In the genomic region with DNA sequence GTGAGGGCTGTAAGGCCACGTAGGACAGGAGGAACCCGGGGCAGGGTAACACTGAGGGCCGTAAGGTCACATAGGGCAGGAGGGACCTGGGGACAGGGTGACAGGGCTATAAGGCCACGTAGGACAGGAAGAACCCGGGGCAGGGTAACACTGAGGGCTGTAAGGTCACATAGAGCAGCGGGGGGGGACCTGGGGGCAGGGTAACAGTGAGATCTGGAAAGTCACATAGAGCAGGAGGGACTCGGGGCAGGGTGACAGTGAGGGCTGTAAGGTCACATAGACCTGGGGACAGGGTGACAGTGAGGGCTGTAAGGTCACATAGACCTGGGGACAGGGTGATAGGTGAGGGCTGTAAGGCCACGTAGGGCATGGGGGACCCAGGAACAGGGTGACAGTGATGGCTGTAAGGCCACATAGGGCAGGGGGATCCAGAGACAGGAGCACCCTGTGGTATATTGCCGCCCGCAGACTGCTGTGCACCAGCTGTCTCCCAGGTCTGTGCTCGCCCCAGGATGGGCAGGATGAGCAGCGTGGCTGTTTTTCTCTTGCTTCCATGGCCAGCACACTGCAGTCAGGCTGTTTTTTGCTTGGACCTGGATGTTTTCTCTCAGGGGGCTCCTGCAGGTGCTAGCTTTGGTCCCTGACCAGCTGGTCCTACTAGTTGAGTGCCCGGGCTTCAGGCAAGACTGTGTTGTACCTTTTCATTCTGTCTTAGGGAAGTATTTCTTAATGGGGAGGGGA, we compare ENCODE assay signal across 15 cellular contexts. TPM values are rescaled to one million over a fixed set of nuclear protein-coding genes. Genes with fewer than 3 reads are reported as not detected.
DNase-seq lines count a peak whose midpoint lies in the region; ATAC-seq and TF ChIP-seq lines count a peak whose summit lies in the region.
"Had no signal": no experiment of that assay in that cellular context is flagged by ENCODE, and none has a peak within 500 bp of the region (broad histone marks: within the 10 kb centered on the region; RNA-seq: fewer than 3 reads in every experiment).

No MANE protein-coding gene starts in this region.

- no peaks in the 10 kb centered on the region for H3K79me2 ChIP-seq in osteoblast (ENCODE audit: insufficient read depth, low read length)

- ATAC-seq in left ventricle myocardium superior, result no peak
- no peak for ATAC-seq in effector memory CD8-positive, alpha-beta T cell (replicated peaks)

- H3K27ac Mint-ChIP-seq in effector memory CD8-positive, alpha-beta T cell, result peak overlapping the region; percentile 80 to 84
- H3K27ac Mint-ChIP-seq: B cell, WTC11 had no signal

- H3K4me1 Mint-ChIP-seq in effector memory CD8-positive, alpha-beta T cell (ENCODE audit: low read depth in 2 of 2), result peaks cover 16 to 28% of the 10 kb centered on the region in 2 donors

- H3K36me3 Mint-ChIP-seq in effector memory CD8-positive, alpha-beta T cell (ENCODE audit: insufficient read depth), result peaks cover 57% of the 10 kb centered on the region
- H3K36me3 Mint-ChIP-seq: WTC11 had no signal

- CTCF ChIA-PET in A673 (lab: Charles Lee), result no interaction called here

- POLR2A ChIA-PET in A673 (lab: Charles Lee; ENCODE audit: low non-redundant PET), result no interaction called here

- H3K27ac ChIP-seq in left ventricle myocardium inferior (replicated peaks) (peak overlapping the region; percentile 87), osteoblast (ENCODE audit: low read depth, low read length) (no peak overlapping the region), vagina (peak overlapping the region; percentile 37), A673 (ENCODE audit: low read depth, low read length, poor library complexity, severe bottlenecking) (no peak overlapping the region)

- no peaks in the 10 kb centered on the region for H3K9me3 ChIP-seq in left ventricle myocardium inferior (replicated peaks)
- H3K9me3 ChIP-seq in osteoblast (ENCODE audit: low read depth, low read length), result no peaks in the 10 kb centered on the region
- no peaks in the 10 kb centered on the region for H3K9me3 ChIP-seq in vagina
- no peaks in the 10 kb centered on the region for H3K9me3 ChIP-seq in A673 (ENCODE audit: low read depth, low read length, poor library complexity, severe bottlenecking)
- H3K9me3 ChIP-seq: SJSA1 had no signal

- H3K9me3 Mint-ChIP-seq in effector memory CD8-positive, alpha-beta T cell, result no peaks in the 10 kb centered on the region
- H3K9me3 Mint-ChIP-seq: neural crest cell, WTC11 had no signal

- H3K27me3 Mint-ChIP-seq in effector memory CD8-positive, alpha-beta T cell, result no peaks in the 10 kb centered on the region
- H3K27me3 Mint-ChIP-seq: B cell had no signal

- intact Hi-C loops in left ventricle myocardium inferior (cut with micrococcal nuclease), result loop anchor here (5.0 to 10.0 kb wide), 3 partner anchors 89 to 267 kb away; no protein-coding TSS in a partner anchor
- intact Hi-C loops in left ventricle myocardium superior (cut with micrococcal nuclease), result loop anchor here (5.0 kb wide), 1 partner anchor 267 kb away; no protein-coding TSS in a partner anchor
- intact Hi-C loops in vagina (cut with DNase I), result loop anchor here (10.0 kb wide), 1 partner anchor 289 kb away; no protein-coding TSS in a partner anchor
- intact Hi-C loops in A673 (cut with micrococcal nuclease; ENCODE audit: unreplicated experiment), result loop anchor here (2.0 to 10.0 kb wide), 2 partner anchors 399 to 429 kb away; no protein-coding TSS in a partner anchor

- peak overlapping the region in 1 of 2 donors; percentile 43 for H3K4me3 Mint-ChIP-seq in effector memory CD8-positive, alpha-beta T cell
- H3K4me3 Mint-ChIP-seq: B cell, neural crest cell, WTC11 had no signal

- H4K20me1 ChIP-seq in osteoblast (ENCODE audit: insufficient read depth, low read length), result no peaks in the 10 kb centered on the region

- no TSS peak for BruUV-seq in A673 (replicated peaks; lab: Mats Ljungman, UMichigan)

- no peak for DNase-seq in left ventricle myocardium inferior
- no peak for DNase-seq in left ventricle myocardium superior
- no peak for DNase-seq in effector memory CD8-positive, alpha-beta T cell
- DNase-seq in osteoblast (ENCODE audit: insufficient read length, low spot score, missing footprints), result peak; percentile 9
- no peak for DNase-seq in vagina (ENCODE audit: extremely low spot score in 2 of 2)
- DNase-seq in NCI-H510A (lab: John Stamatoyannopoulos, UW), result no peak
- no peak for DNase-seq in A673 (ENCODE audit: low spot score)
- DNase-seq in stimulated activated naive CD4-positive, alpha-beta T cell (lab: John Stamatoyannopoulos, UW), result no peak
- DNase-seq: effector CD8-positive, alpha-beta T cell; NCI-H1417 treated with DMSO at 0.1 percent for 48 hours; NCI-H526 treated with DMSO at 0.1 percent for 48 hours had no signal

- no peak for TF ChIP-seq CTCF in left ventricle myocardium inferior (IDR thresholded peaks at IDR 0.05; ENCODE audit: borderline replicate concordance)
- TF ChIP-seq CTCF in osteoblast (IDR thresholded peaks at IDR 0.05; ENCODE audit: extremely low read depth, low read depth, low read length), result no peak
- no peak for TF ChIP-seq CTCF in vagina (IDR thresholded peaks at IDR 0.05)
- TF ChIP-seq CTCF in A673 (conservative IDR thresholded peaks at IDR 0.05; ENCODE audit: low read depth, low read length), result no peak

- TF ChIP-seq POLR2A in vagina (IDR thresholded peaks at IDR 0.05), result no peak

- H3K27me3 ChIP-seq in left ventricle myocardium inferior (ENCODE audit: low read depth) (no peaks in the 10 kb centered on the region), osteoblast (ENCODE audit: insufficient read depth, low read length) (no peaks in the 10 kb centered on the region), vagina (no peaks in the 10 kb centered on the region), A673 (replicated peaks; ENCODE audit: insufficient read depth, low read depth, low read length, poor library complexity) (no peaks in the 10 kb centered on the region)
- H3K27me3 ChIP-seq: SJSA1 had no signal

- H3K4me3 ChIP-seq in left ventricle myocardium inferior (no peak overlapping the region), osteoblast (ENCODE audit: insufficient read depth, low read length) (no peak overlapping the region), vagina (no peak overlapping the region), A673 (ENCODE audit: low read depth, low read length, poor library complexity, severe bottlenecking) (no peak overlapping the region)
- H3K4me3 ChIP-seq: SJSA1 had no signal

- H2AFZ ChIP-seq in osteoblast (ENCODE audit: low read length), result no peak overlapping the region

- no peak overlapping the region for H3K4me2 ChIP-seq in osteoblast (ENCODE audit: insufficient read depth, low read length)

- no peaks in the 10 kb centered on the region for H3K36me3 ChIP-seq in left ventricle myocardium inferior
- H3K36me3 ChIP-seq in osteoblast (ENCODE audit: insufficient read depth, low read length), result no peaks in the 10 kb centered on the region
- H3K36me3 ChIP-seq in vagina, result no peaks in the 10 kb centered on the region
- H3K36me3 ChIP-seq in A673 (ENCODE audit: insufficient read depth, low read length, poor library complexity, severe bottlenecking), result no peaks in the 10 kb centered on the region

- peaks cover 50% of the 10 kb centered on the region for H3K4me1 ChIP-seq in left ventricle myocardium inferior
- H3K4me1 ChIP-seq in osteoblast (ENCODE audit: insufficient read depth, low read length), result peaks cover 27% of the 10 kb centered on the region
- H3K4me1 ChIP-seq in vagina, result peaks cover 47% of the 10 kb centered on the region
- peaks cover 11% of the 10 kb centered on the region for H3K4me1 ChIP-seq in A673 (ENCODE audit: insufficient read depth, low read length, poor library complexity, severe bottlenecking)

RNA-seq across cellular contexts. Expression of a gene that starts 55.7 kb away (rescaled TPM):
- total RNA-seq in left ventricle myocardium inferior (11.2 TPM), left ventricle myocardium superior (10.8 TPM), osteoblast (1.5 and 2.2 TPM in 2 replicates), vagina (10.8 TPM), A673 (2021) (0.66 and 0.82 TPM in 2 replicates)

Comparison
In these comparisons a context has a peak if more than half of its experiments do, and no peak if none do; other contexts are left out.
1. H3K27ac ChIP-seq: peak in left ventricle myocardium inferior (single experiment) and vagina (single experiment); none in osteoblast (single experiment) and A673 (single experiment).